ENCODE assay signal across 13 cellular contexts in the genomic region with DNA sequence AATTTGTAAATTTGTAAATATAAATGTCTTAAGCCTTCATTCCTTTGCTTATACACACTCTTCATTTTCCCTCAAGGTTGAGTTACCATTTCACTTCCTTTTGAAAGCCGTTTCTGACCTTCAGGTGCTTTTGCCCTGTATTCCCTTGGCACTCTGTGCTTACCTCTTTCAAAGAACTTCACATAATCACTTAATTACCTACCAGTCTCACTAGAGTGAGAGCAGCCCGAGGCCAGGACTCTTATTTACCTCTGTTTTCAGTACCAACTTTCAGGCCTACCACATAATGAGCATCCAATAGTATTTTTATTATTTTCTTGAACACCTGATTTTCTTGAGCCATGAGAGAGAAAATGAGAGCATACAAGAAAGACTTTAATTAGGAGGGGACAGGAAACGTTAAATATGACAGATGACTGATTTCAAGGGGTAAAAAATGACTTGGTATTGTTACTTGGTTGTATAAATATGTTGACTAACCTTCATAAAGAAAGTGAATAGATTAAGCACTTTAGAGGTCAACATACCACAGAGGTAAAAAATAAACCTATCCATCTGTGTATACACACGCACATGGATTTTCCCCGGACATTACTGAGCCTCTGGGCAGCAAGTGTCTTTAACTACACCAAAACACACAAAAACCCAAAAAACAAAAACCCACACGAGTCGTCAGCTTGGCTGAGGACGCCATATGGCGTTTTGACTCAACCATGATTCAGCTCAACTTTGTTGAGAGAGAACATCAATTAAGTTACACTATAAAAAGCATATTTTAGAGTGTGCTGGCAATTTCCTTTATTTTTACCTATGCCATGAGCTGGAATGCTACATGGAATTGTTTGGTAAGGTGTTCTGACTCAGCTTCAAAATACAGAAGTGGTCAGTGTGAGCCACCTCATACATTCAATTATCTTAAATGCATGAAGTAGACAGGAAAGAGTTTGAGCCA. TPM values are rescaled to one million over a fixed set of nuclear protein-coding genes. Genes with fewer than 3 reads are reported as not detected.
DNase-seq lines count a peak whose midpoint lies in the region; ATAC-seq, FAIRE-seq and TF ChIP-seq lines count a peak whose summit lies in the region.
"Had no signal": no experiment of that assay in that cellular context is flagged by ENCODE, and none has a peak within 500 bp of the region (broad histone marks: within the 10 kb centered on the region; RNA-seq: fewer than 3 reads in every experiment).

No MANE protein-coding gene starts in this region.

- no peak for TF ChIP-seq EP300 in A549 (IDR thresholded peaks at IDR 0.05)

- no peak overlapping the region for H2AFZ ChIP-seq in trophoblast cell (ENCODE audit: insufficient read depth, low read length, poor library complexity)
- H2AFZ ChIP-seq: parathyroid adenoma had no signal

- H3K9me3 Mint-ChIP-seq in activated naive CD8-positive, alpha-beta T cell treated with anti-CD3 and anti-CD28 coated beads for 36 hours, result no peaks in the 10 kb centered on the region
- H3K9me3 Mint-ChIP-seq in activated CD4-positive, alpha-beta T cell treated with anti-CD3 and anti-CD28 coated beads, Interleukin-2, amount 10 ng/mL, durations not matched to agents 24 days and 14 days, result no peaks in the 10 kb centered on the region
- H3K9me3 Mint-ChIP-seq: CD8-positive, alpha-beta memory T cell had no signal

- H4K8ac ChIP-seq in trophoblast cell (ENCODE audit: low read depth, low read length), result no peak overlapping the region

- no peak for TF ChIP-seq POLR2A in A549 (IDR thresholded peaks at IDR 0.05; ENCODE audit: low read length)

- peak in 1 of 2 experiments; percentile 9; a peak in 1 of 6 replicates for ATAC-seq in A549

- H3K79me1 ChIP-seq in trophoblast cell (ENCODE audit: low read length), result no peaks in the 10 kb centered on the region

- no peak overlapping the region for H2BK120ac ChIP-seq in trophoblast cell (ENCODE audit: insufficient read depth, low read length, poor library complexity)

- no peaks in the 10 kb centered on the region for H3K27me3 Mint-ChIP-seq in activated naive CD8-positive, alpha-beta T cell treated with anti-CD3 and anti-CD28 coated beads for 36 hours
- no peaks in the 10 kb centered on the region for H3K27me3 Mint-ChIP-seq in activated CD4-positive, alpha-beta T cell treated with anti-CD3 and anti-CD28 coated beads, Interleukin-2, amount 10 ng/mL, durations not matched to agents 24 days and 14 days
- H3K27me3 Mint-ChIP-seq: CD8-positive, alpha-beta memory T cell had no signal

- peaks cover 23% of the 10 kb centered on the region for H3K36me3 Mint-ChIP-seq in activated naive CD8-positive, alpha-beta T cell treated with anti-CD3 and anti-CD28 coated beads for 36 hours
- H3K36me3 Mint-ChIP-seq in activated CD4-positive, alpha-beta T cell treated with anti-CD3 and anti-CD28 coated beads, Interleukin-2, amount 10 ng/mL, durations not matched to agents 24 days and 14 days (ENCODE audit: low read depth), result peaks cover 3% of the 10 kb centered on the region

- H3K14ac ChIP-seq in trophoblast cell (ENCODE audit: low read length), result no peak overlapping the region

- no peak overlapping the region for H3K4me3 Mint-ChIP-seq in activated naive CD8-positive, alpha-beta T cell treated with anti-CD3 and anti-CD28 coated beads for 36 hours
- no peak overlapping the region for H3K4me3 Mint-ChIP-seq in activated CD4-positive, alpha-beta T cell treated with anti-CD3 and anti-CD28 coated beads, Interleukin-2, amount 10 ng/mL, durations not matched to agents 24 days and 14 days
- H3K4me3 Mint-ChIP-seq: CD8-positive, alpha-beta memory T cell had no signal

- H3K4ac ChIP-seq in trophoblast cell (ENCODE audit: low read depth, low read length), result no peak overlapping the region

- TF ChIP-seq RAD21 in A549 (conservative IDR thresholded peaks at IDR 0.05 in 1 of 2, IDR thresholded peaks at IDR 0.05 in 1 of 2), result no peak

- H3K4me1 ChIP-seq in A549, result peaks cover 90% of the 10 kb centered on the region
- H3K4me1 ChIP-seq in trophoblast cell (ENCODE audit: control insufficient read depth in 1 of 2, insufficient read depth in 2 of 2, low read length in 2 of 2), result peaks cover 7% of the 10 kb centered on the region in 2 experiments

- no peak overlapping the region for H2BK5ac ChIP-seq in trophoblast cell (ENCODE audit: low read depth, low read length, poor library complexity)

- H3K27ac ChIP-seq in A549 (peak overlapping the region; percentile 82 to 93), trophoblast cell (ENCODE audit: low read depth, low read length) (no peak overlapping the region)
- H3K27ac ChIP-seq: parathyroid adenoma had no signal

- CTCF ChIA-PET in A549 (lab: Yijun Ruan, JAX), result interaction anchor here (0.8 to 1.5 kb wide), 6 partner anchors 17 to 102 kb away, joined by 3 read pairs; no protein-coding TSS in a partner anchor

- H3K9me3 ChIP-seq in A549 (no peaks in the 10 kb centered on the region), trophoblast cell (ENCODE audit: insufficient read depth, low read depth, low read length) (no peaks in the 10 kb centered on the region)

- H3K23ac ChIP-seq in trophoblast cell (ENCODE audit: low read length), result no peak overlapping the region

- no peak overlapping the region for H4K12ac ChIP-seq in trophoblast cell (ENCODE audit: low read depth, low read length)

- H3K4me3 ChIP-seq in A549 (no peak overlapping the region), GM12865 (ENCODE audit: low read depth, low read length) (peak overlapping the region; percentile 19), epithelial cell of esophagus (ENCODE audit: low read length) (no peak overlapping the region), trophoblast cell (ENCODE audit: low read depth, low read length) (no peak overlapping the region)

- peaks cover 23% of the 10 kb centered on the region for H3K4me1 Mint-ChIP-seq in activated naive CD8-positive, alpha-beta T cell treated with anti-CD3 and anti-CD28 coated beads for 36 hours
- H3K4me1 Mint-ChIP-seq in activated CD4-positive, alpha-beta T cell treated with anti-CD3 and anti-CD28 coated beads, Interleukin-2, amount 10 ng/mL, durations not matched to agents 24 days and 14 days, result peaks cover 12% of the 10 kb centered on the region

- DNase-seq in A549 (ENCODE audit: low read depth in 1 of 2, low spot score in 1 of 2) (no peak), GM12865 (ENCODE audit: low read depth) (peak; percentile 86), NCI-H226 (peak; percentile 36), epithelial cell of esophagus (ENCODE audit: low read depth) (peak; percentile 63), trophoblast cell (no peak), NCI-H2196 treated with DMSO at 0.1 percent for 48 hours (lab: John Stamatoyannopoulos, UW; ENCODE audit: unreplicated experiment) (no peak)
- no peak for DNase-seq in activated naive CD8-positive, alpha-beta T cell treated with anti-CD3 and anti-CD28 coated beads for 36 hours
- DNase-seq in activated CD4-positive, alpha-beta T cell treated with anti-CD3 and anti-CD28 coated beads, Interleukin-2, amount 10 ng/mL, durations not matched to agents 24 days and 14 days, result no peak
- DNase-seq: CD8-positive, alpha-beta memory T cell; kidney glomerular epithelial cell; T-helper 9 cell had no signal

- H3K18ac ChIP-seq in trophoblast cell (ENCODE audit: low read length), result no peak overlapping the region

- H4K91ac ChIP-seq in trophoblast cell (ENCODE audit: low read depth, low read length), result no peak overlapping the region

- intact Hi-C loops in activated CD4-positive, alpha-beta T cell treated with anti-CD3 and anti-CD28 coated beads, Interleukin-2, amount 10 ng/mL, durations not matched to agents 24 days and 14 days (cut with micrococcal nuclease), result no loop called here

- FAIRE-seq in A549 (lab: Jason Lieb, UNC), result no peak
- FAIRE-seq: endometrium had no signal

- no peak overlapping the region for H2AK5ac ChIP-seq in trophoblast cell (ENCODE audit: low read length)

- no peak for TF ChIP-seq CTCF in A549 (IDR thresholded peaks at IDR 0.05)
- TF ChIP-seq CTCF in GM12865 (IDR thresholded peaks at IDR 0.05; ENCODE audit: insufficient read depth, low read depth, low read length, missing control alignments), result no peak
- no peak for TF ChIP-seq CTCF in epithelial cell of esophagus (IDR thresholded peaks at IDR 0.05; ENCODE audit: insufficient read depth, low read depth, low read length, missing control alignments)

- WGBS in A549 (ENCODE audit: missing lambda C conversion rate), result 14% methylated on average over 9 of the region's 9 CpGs
- no CpG with 5 or more reads among the region's 9 CpGs for WGBS in trophoblast cell (ENCODE audit: extremely low coverage, insufficient coverage, insufficient read length)

- peaks cover 2 to 3% of the 10 kb centered on the region in 2 experiments for H3K36me3 ChIP-seq in trophoblast cell (ENCODE audit: control insufficient read depth in 1 of 2, insufficient read depth in 2 of 2, low read length in 2 of 2)

- no peak overlapping the region for H2BK12ac ChIP-seq in trophoblast cell (ENCODE audit: low read length)

- no peaks in the 10 kb centered on the region for H3K27me3 ChIP-seq in trophoblast cell (ENCODE audit: insufficient read depth, low read length)

- no peak overlapping the region for H3K27ac Mint-ChIP-seq in activated naive CD8-positive, alpha-beta T cell treated with anti-CD3 and anti-CD28 coated beads for 36 hours
- no peak overlapping the region for H3K27ac Mint-ChIP-seq in activated CD4-positive, alpha-beta T cell treated with anti-CD3 and anti-CD28 coated beads, Interleukin-2, amount 10 ng/mL, durations not matched to agents 24 days and 14 days
- H3K27ac Mint-ChIP-seq: CD8-positive, alpha-beta memory T cell had no signal

- POLR2A ChIA-PET in A549 (lab: Yijun Ruan, JAX), result interaction anchor here (1.9 kb wide), 1 partner anchor 9 kb away, joined by 9 read pairs; no protein-coding TSS in a partner anchor

- no peak overlapping the region for H3K9ac ChIP-seq in trophoblast cell (ENCODE audit: low read length)
- H3K9ac ChIP-seq: parathyroid adenoma had no signal

- no peaks in the 10 kb centered on the region for H3K79me2 ChIP-seq in trophoblast cell (ENCODE audit: control insufficient read depth, insufficient read depth, low read length, poor library complexity)

- H3K4me2 ChIP-seq in A549 (peak overlapping the region; percentile 72), trophoblast cell (ENCODE audit: low read length) (no peak overlapping the region)

TF ChIP-seq in A549, 52 proteins besides CTCF, POLR2A, EP300 and RAD21 (continues in another document):
- 0 out of 5 replicates have a peak, but pooled peaks of 1 of the 2 experiments have one; percentile 28 for TF ChIP-seq JUN (IDR thresholded peaks at IDR 0.05)
- TF ChIP-seq ESRRA (IDR thresholded peaks at IDR 0.05; ENCODE audit: borderline replicate concordance, low read length), result no peak

RNA-seq across cellular contexts. Expression of a gene that starts 7.6 kb away (rescaled TPM):
- polyA plus RNA-seq in A549 (2011; rRNA removed), result 281 and 378 TPM in 2 replicates
- 103 and 107 TPM in 2 replicates for polyA plus RNA-seq in A549 (2012; cell fraction: cytosol; rRNA removed)
- 24.1 and 54.9 TPM in 2 replicates for polyA plus RNA-seq in A549 (2012; cell fraction: nucleus; rRNA removed)
- polyA plus RNA-seq in A549 (2017; fragmentation: RNase III; extraction: RNeasy Plus Mini Kit Qiagen cat#74134 plus additional on column Dnase treatment), result 126 to 142 TPM (median 129 TPM) in 3 replicates
- 298 and 349 TPM in 2 replicates for polyA minus RNA-seq in A549 (2011; rRNA and poly(A)+ RNA removed)
- 64.4 and 67.4 TPM in 2 replicates for polyA plus RNA-seq in trophoblast cell (2013)
- total RNA-seq in activated naive CD8-positive, alpha-beta T cell treated with anti-CD3 and anti-CD28 coated beads for 36 hours, result 100 to 1,000 TPM; 124 to 130 TPM
- 121 and 122 TPM in 2 replicates for total RNA-seq in activated CD4-positive, alpha-beta T cell treated with anti-CD3 and anti-CD28 coated beads, Interleukin-2, amount 10 ng/mL, durations not matched to agents 24 days and 14 days

Comparison
In these comparisons a context has a peak if more than half of its experiments do, and no peak if none do; other contexts are left out.
1. DNase-seq: peak in GM12865 (single experiment), NCI-H226 (single experiment) and epithelial cell of esophagus (single experiment); none in A549 (0 of 2), trophoblast cell (0 of 2), activated naive CD8-positive, alpha-beta T cell treated with anti-CD3 and anti-CD28 coated beads for 36 hours (single experiment), activated CD4-positive, alpha-beta T cell treated with anti-CD3 and anti-CD28 coated beads, Interleukin-2, amount 10 ng/mL, durations not matched to agents 24 days and 14 days (single experiment) and NCI-H2196 treated with DMSO at 0.1 percent for 48 hours (single experiment).